In genomic region chr14:75806247-75806876, GRCh38 we compare ENCODE assay signal across 19 cellular contexts.
DNase-seq lines count a peak whose midpoint lies in the region; ATAC-seq and TF ChIP-seq lines count a peak whose summit lies in the region.
"Had no signal": no experiment of that assay in that cellular context is flagged by ENCODE, and none has a peak within 500 bp of the region (broad histone marks: within the 10 kb centered on the region; RNA-seq: fewer than 3 reads in every experiment).

No MANE protein-coding gene starts in this region.

- no peak overlapping the region for H3K4me3 ChIP-seq in choroid plexus epithelial cell (ENCODE audit: low read depth, low read length)
- H3K4me3 ChIP-seq: left lung had no signal

- no peaks in the 10 kb centered on the region for H3K4me1 Mint-ChIP-seq in activated CD4-positive, alpha-beta T cell treated with anti-CD3 and anti-CD28 coated beads for 36 hours
- H3K4me1 Mint-ChIP-seq: activated B cell treated with CpG ODN at 0.5 μM for 24 hours had no signal

- DNase-seq in Right ventricle myocardium inferior (ENCODE audit: missing footprints) (no peak), cardiac septum (ENCODE audit: low spot score) (no peak), choroid plexus epithelial cell (ENCODE audit: low read depth) (peak; percentile 45), kidney glomerular epithelial cell (lab: John Stamatoyannopoulos, UW) (peak; percentile 13), superior temporal gyrus (ENCODE audit: extremely low spot score) (peak; percentile 43), NCI-H748 treated with DMSO at 0.1 percent for 48 hours (lab: John Stamatoyannopoulos, UW) (no peak), C1 segment of cervical spinal cord (lab: John Stamatoyannopoulos, UW) (no peak)
- no peak for DNase-seq in activated CD4-positive, alpha-beta T cell treated with anti-CD3 and anti-CD28 coated beads for 36 hours
- DNase-seq: ACHN; activated B cell treated with CpG ODN at 0.5 μM for 24 hours; activated CD8-positive, alpha-beta T cell treated with anti-CD3 and anti-CD28 coated beads for 36 hours; activated naive CD4-positive, alpha-beta T cell treated with Interleukin-2 at 50 U/mL for 16 hours; amniotic stem cell; effector CD4-positive, alpha-beta T cell; GF-D8; left lung; NCI-H2029; NCI-H446 treated with DMSO at 0.1 percent for 48 hours; T1000 had no signal

- no peak overlapping the region for H3K27ac Mint-ChIP-seq in activated CD4-positive, alpha-beta T cell treated with anti-CD3 and anti-CD28 coated beads for 36 hours
- H3K27ac Mint-ChIP-seq: activated B cell treated with CpG ODN at 0.5 μM for 24 hours; activated CD8-positive, alpha-beta T cell treated with anti-CD3 and anti-CD28 coated beads for 36 hours had no signal

- no peaks in the 10 kb centered on the region for H3K9me3 Mint-ChIP-seq in activated CD4-positive, alpha-beta T cell treated with anti-CD3 and anti-CD28 coated beads for 36 hours (ENCODE audit: low read depth)
- H3K9me3 Mint-ChIP-seq: activated B cell treated with CpG ODN at 0.5 μM for 24 hours; activated CD8-positive, alpha-beta T cell treated with anti-CD3 and anti-CD28 coated beads for 36 hours had no signal

- intact Hi-C loops in Right ventricle myocardium inferior (cut with DNase I) (no loop called here), cardiac septum (cut with DNase I) (loop anchor here (10.0 kb wide), 1 partner anchor 58 kb away; no protein-coding TSS in a partner anchor)
- intact Hi-C loops in activated CD4-positive, alpha-beta T cell treated with anti-CD3 and anti-CD28 coated beads for 36 hours (cut with DNase I, micrococcal nuclease) = no loop called here

- H3K36me3 Mint-ChIP-seq in activated CD4-positive, alpha-beta T cell treated with anti-CD3 and anti-CD28 coated beads for 36 hours (ENCODE audit: low read depth) = peaks cover 12% of the 10 kb centered on the region

- CTCF ChIA-PET in activated CD4-positive, alpha-beta T cell treated with anti-CD3 and anti-CD28 coated beads for 36 hours (lab: Charles Lee) = no interaction called here

- POLR2A ChIA-PET in activated CD4-positive, alpha-beta T cell treated with anti-CD3 and anti-CD28 coated beads for 36 hours (lab: Charles Lee) = no interaction called here

- no peak for TF ChIP-seq CTCF in choroid plexus epithelial cell (conservative IDR thresholded peaks at IDR 0.05; ENCODE audit: low read depth, low read length)

- H3K27me3 Mint-ChIP-seq in activated CD4-positive, alpha-beta T cell treated with anti-CD3 and anti-CD28 coated beads for 36 hours = no peaks in the 10 kb centered on the region
- H3K27me3 Mint-ChIP-seq: activated B cell treated with CpG ODN at 0.5 μM for 24 hours; activated CD8-positive, alpha-beta T cell treated with anti-CD3 and anti-CD28 coated beads for 36 hours had no signal

- no peak overlapping the region for H3K4me3 Mint-ChIP-seq in activated CD4-positive, alpha-beta T cell treated with anti-CD3 and anti-CD28 coated beads for 36 hours
- H3K4me3 Mint-ChIP-seq: activated B cell treated with CpG ODN at 0.5 μM for 24 hours; activated CD8-positive, alpha-beta T cell treated with anti-CD3 and anti-CD28 coated beads for 36 hours had no signal

- ATAC-seq in Right ventricle myocardium inferior = peak; percentile 72
- ATAC-seq in activated CD4-positive, alpha-beta T cell treated with anti-CD3 and anti-CD28 coated beads for 36 hours = no peak
- ATAC-seq: activated CD8-positive, alpha-beta T cell treated with anti-CD3 and anti-CD28 coated beads for 36 hours; left lung had no signal

Comparison
In these comparisons a context has a peak if more than half of its experiments do, and no peak if none do; other contexts are left out.
1. DNase-seq: peak in choroid plexus epithelial cell (single experiment), kidney glomerular epithelial cell (single experiment) and superior temporal gyrus (single experiment); none in Right ventricle myocardium inferior (single experiment), cardiac septum (single experiment), NCI-H748 treated with DMSO at 0.1 percent for 48 hours (single experiment), C1 segment of cervical spinal cord (0 of 14) and activated CD4-positive, alpha-beta T cell treated with anti-CD3 and anti-CD28 coated beads for 36 hours (single experiment).